ENCODE assay signal across 8 cellular contexts in the genomic region with DNA sequence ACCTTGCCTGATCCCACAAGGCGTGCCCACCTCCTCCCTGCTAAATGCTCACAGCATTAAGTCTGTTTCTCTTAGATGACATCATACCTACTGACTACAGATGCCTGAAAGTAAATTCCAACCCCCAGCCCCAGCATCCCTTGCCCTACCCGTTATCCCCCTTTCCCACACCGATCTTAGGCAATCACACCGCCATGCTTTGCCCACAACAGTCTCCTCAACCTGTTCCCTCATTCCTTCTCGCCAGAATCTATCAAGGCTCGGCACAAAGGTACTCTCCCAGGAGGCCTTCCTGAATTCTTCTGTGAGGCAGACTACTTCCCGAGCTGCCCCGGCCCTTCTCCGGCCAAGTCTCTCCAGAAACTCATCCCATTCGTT. TPM values are rescaled to one million over a fixed set of nuclear protein-coding genes. Genes with fewer than 3 reads are reported as not detected.
A peak's percentile ranks its signal among the peaks of the same experiment; 100 is the strongest.
DNase-seq lines count a peak whose midpoint lies in the region; ATAC-seq, FAIRE-seq and TF ChIP-seq lines count a peak whose summit lies in the region.

No MANE protein-coding gene starts in this region.

- peaks cover 5% of the 10 kb centered on the region for H3K27me3 Mint-ChIP-seq in nephron (ENCODE audit: low read depth)

- peaks cover 23% of the 10 kb centered on the region for H3K36me3 Mint-ChIP-seq in nephron (ENCODE audit: low read depth)

- H4K20me1 ChIP-seq in OCI-LY3 (ENCODE audit: insufficient read depth, low read length) (peaks cover 26% of the 10 kb centered on the region), H1 (replicated peaks in 1 of 2; ENCODE audit: control insufficient read depth in 1 of 2, insufficient read depth in 2 of 2, low read length in 2 of 2) (peaks cover 0 to 7% of the 10 kb centered on the region in 2 experiments)

- peak overlapping the region; percentile 75; the same call in 1 of the 2 replicates for H2BK15ac ChIP-seq in H1 (ENCODE audit: low read length)

- no peak overlapping the region for H2BK12ac ChIP-seq in H1 (ENCODE audit: low read depth, low read length)

- peak overlapping the region; percentile 76 to 96 (median 88) for H3K27ac Mint-ChIP-seq in nephron

- H3K79me2 ChIP-seq in OCI-LY3 (ENCODE audit: low read length) (peaks cover 54% of the 10 kb centered on the region), H1 (ENCODE audit: control insufficient read depth in 1 of 2, insufficient read depth in 2 of 2, low read length in 2 of 2) (peaks cover 5 to 30% of the 10 kb centered on the region in 2 experiments; a peak in 3 of 4 replicates)

- WGBS in H1 (ENCODE audit: extremely low coverage in 1 of 2, insufficient coverage in 1 of 2, insufficient read length in 1 of 2, insufficient replicate concordance in 2 of 2, low coverage in 1 of 2, low lambda C conversion rate in 2 of 2, missing lambda C conversion rate in 1 of 2), 2 experiments: 17% methylated on average over 9 of the region's 10 CpGs; no CpG with 5 or more reads in 1 of the 2 experiments

- H3K4me3 Mint-ChIP-seq in nephron: peak overlapping the region; percentile 91 to 95 (median 91)

- H3K23me2 ChIP-seq in H1 (ENCODE audit: low read depth, low read length): peaks cover 12% of the 10 kb centered on the region

- peak overlapping the region; percentile 86 for H2AFZ ChIP-seq in OCI-LY3 (ENCODE audit: low read depth, low read length)
- peak overlapping the region; percentile 90 for H2AFZ ChIP-seq in H1 (ENCODE audit: low read length)

- no peaks in the 10 kb centered on the region for H3K9me3 Mint-ChIP-seq in nephron

- no peak overlapping the region for H4K5ac ChIP-seq in H1 (ENCODE audit: insufficient read length, low read depth, low read length)

- no peak overlapping the region for H4K8ac ChIP-seq in H1 (ENCODE audit: extremely low read depth, insufficient read depth, low read length)

- peak overlapping the region; percentile 71 for H2BK5ac ChIP-seq in H1 (ENCODE audit: low read depth, low read length)

- no peak overlapping the region for H3K23ac ChIP-seq in H1 (ENCODE audit: insufficient read length)

- H3K4me1 ChIP-seq in OCI-LY3 (ENCODE audit: low read length) (peaks cover 24% of the 10 kb centered on the region), H1 (replicated peaks in 1 of 4; ENCODE audit: control insufficient read depth in 3 of 4, insufficient read depth in 4 of 4, low read length in 3 of 4) (peaks cover 0 to 7% (median 2%) of the 10 kb centered on the region in 4 experiments; a peak in 4 of 7 replicates)

- peak overlapping the region; percentile 27; the same call in 1 of the 2 replicates for H3K27ac ChIP-seq in OCI-LY3 (ENCODE audit: low read length)
- no peak overlapping the region for H3K27ac ChIP-seq in H1 (ENCODE audit: low read depth, low read length)

- TF ChIP-seq RAD21 in H1 (IDR thresholded peaks at IDR 0.05 in 1 of 2, conservative IDR thresholded peaks at IDR 0.05 in 1 of 2; ENCODE audit: low read depth in 2 of 2, low read length in 2 of 2): no peak

- H3K18ac ChIP-seq in H1 (ENCODE audit: extremely low read depth, low read length): 0 out of 2 replicates have a peak overlapping the region, but pooled peaks have one; percentile 51

- H3K36me3 ChIP-seq in OCI-LY3 (replicated peaks; ENCODE audit: low read depth, low read length): peaks cover 38% of the 10 kb centered on the region
- peaks cover 2 to 31% (median 16%) of the 10 kb centered on the region in 4 experiments for H3K36me3 ChIP-seq in H1 (ENCODE audit: control insufficient read depth in 2 of 4, insufficient read depth in 4 of 4, low read length in 3 of 4)

- no peak for TF ChIP-seq EP300 in H1 (IDR thresholded peaks at IDR 0.05; ENCODE audit: borderline replicate concordance in 1 of 2, low read depth in 2 of 2, low read length in 2 of 2)

- H3K4me3 ChIP-seq in OCI-LY3 (ENCODE audit: low read length) (peak overlapping the region; percentile 99), H1 (ENCODE audit: extremely low read depth in 1 of 4, insufficient read depth in 2 of 4, low read depth in 3 of 4, low read length in 4 of 4) (peak overlapping the region; percentile 80 to 92 (median 85))

- CTCF ChIA-PET in H1 (lab: Charles Lee; ENCODE audit: partially characterized antibody): no interaction called here

- H3K79me1 ChIP-seq in H1 (ENCODE audit: low read depth, low read length): peaks cover 7% of the 10 kb centered on the region

- no peak overlapping the region for H3K4ac ChIP-seq in H1 (replicated peaks; ENCODE audit: insufficient read length, low read depth, low read length)

- no peak overlapping the region for H3K56ac ChIP-seq in H1 (replicated peaks; ENCODE audit: insufficient read length, low read depth, low read length)

- POLR2A ChIA-PET in H1 (lab: Charles Lee; ENCODE audit: partially characterized antibody): interaction anchor here (0.7 to 1.6 kb wide), 5 partner anchors 10 to 141 kb away, joined by 3 to 6 read pairs (median 4); partner anchors contain the start of gene RUVBL1

- FAIRE-seq in H1 (lab: Jason Lieb, UNC): no peak

- H3K9ac ChIP-seq in OCI-LY3 (ENCODE audit: low read length) (peak overlapping the region; percentile 92), H1 (replicated peaks in 1 of 4; ENCODE audit: extremely low read depth in 1 of 4, low read depth in 3 of 4, low read length in 3 of 4) (peak overlapping the region in 3 of 4 experiments; percentile 66 to 75 (median 68); a peak in 6 of 7 replicates)

- no peak overlapping the region for H3K14ac ChIP-seq in H1 (ENCODE audit: insufficient read length)

- no peak overlapping the region for H4K91ac ChIP-seq in H1 (replicated peaks; ENCODE audit: insufficient read length, low read length)

- peak; percentile 6 for ATAC-seq in GM18870 (IDR thresholded peaks at IDR 0.05; ENCODE audit: unreplicated experiment)
- no peak for ATAC-seq in HG02588 (IDR thresholded peaks at IDR 0.05; ENCODE audit: unreplicated experiment)
- no peak for ATAC-seq in HG02759 (IDR thresholded peaks at IDR 0.05; ENCODE audit: unreplicated experiment)

- no peak overlapping the region for H2BK120ac ChIP-seq in H1 (replicated peaks; ENCODE audit: low read depth, low read length)

- H3K4me2 ChIP-seq in OCI-LY3 (ENCODE audit: low read length): peak overlapping the region; percentile 94
- H3K4me2 ChIP-seq in H1 (ENCODE audit: insufficient read depth in 1 of 2, low read depth in 2 of 2, low read length in 2 of 2): peak overlapping the region; percentile 93 to 98

- H2AK5ac ChIP-seq in H1 (ENCODE audit: low read depth, low read length): no peak overlapping the region

- no peak for TF ChIP-seq CTCF in OCI-LY3 (IDR thresholded peaks at IDR 0.05; ENCODE audit: low read depth, low read length)
- no peak for TF ChIP-seq CTCF in H1 (IDR thresholded peaks at IDR 0.05; ENCODE audit: control extremely low read depth in 1 of 3, insufficient read depth in 1 of 3, low read depth in 1 of 3, low read length in 3 of 3)
- TF ChIP-seq CTCF in nephron (IDR thresholded peaks at IDR 0.05; ENCODE audit: unreplicated experiment in 3 of 3): no peak

- no peaks in the 10 kb centered on the region for H3K27me3 ChIP-seq in OCI-LY3 (ENCODE audit: low read depth, low read length)
- no peaks in the 10 kb centered on the region for H3K27me3 ChIP-seq in H1 (replicated peaks in 1 of 4; ENCODE audit: control insufficient read depth in 3 of 4, extremely low read depth in 1 of 4, insufficient read depth in 3 of 4, low read length in 3 of 4)

- no peaks in the 10 kb centered on the region for H3K9me3 ChIP-seq in OCI-LY3 (ENCODE audit: insufficient read depth, low read length)
- H3K9me3 ChIP-seq in H1 (ENCODE audit: insufficient read depth in 2 of 2, low read depth in 1 of 2, low read length in 1 of 2): no peaks in the 10 kb centered on the region

- DNase-seq in H1 (ENCODE audit: low read depth in 1 of 2, low spot score in 2 of 2) (no peak), UCSD-AML1 (lab: John Stamatoyannopoulos, UW; ENCODE audit: unreplicated experiment) (no peak)
- DNase-seq in activated CD4-positive, alpha-beta T cell treated with anti-CD3 and anti-CD28 coated beads, Interleukin-2, amount 50 U/mL, for 4 hours: no peak

- peaks cover 39% of the 10 kb centered on the region for H3K4me1 Mint-ChIP-seq in nephron

- TF ChIP-seq POLR2A in H1 (IDR thresholded peaks at IDR 0.05; ENCODE audit: control extremely low read depth in 1 of 2, low read depth in 2 of 2, low read length in 2 of 2): no peak

- no peak overlapping the region for H2BK20ac ChIP-seq in H1 (ENCODE audit: low read length)

TF ChIP-seq in H1, 55 proteins besides CTCF, POLR2A, EP300 and RAD21 (continues in another document):
- no peak for TF ChIP-seq RBBP5 (IDR thresholded peaks at IDR 0.05; ENCODE audit: borderline replicate concordance, low read depth, low read length)
- TF ChIP-seq MAFK (IDR thresholded peaks at IDR 0.05; ENCODE audit: low read depth, low read length): no peak
- no peak for TF ChIP-seq TAF1 (IDR thresholded peaks at IDR 0.05; ENCODE audit: low read depth, low read length)
- no peak for TF ChIP-seq BACH1 (IDR thresholded peaks at IDR 0.05; ENCODE audit: low read length)
- peak; percentile 27; the same call in 1 of the 2 replicates for TF ChIP-seq CEBPB (IDR thresholded peaks at IDR 0.05; ENCODE audit: low read depth, low read length)
- TF ChIP-seq TAF7 (optimal IDR thresholded peaks at IDR 0.05; ENCODE audit: borderline replicate concordance, low read depth, low read length): no peak
- no peak for TF ChIP-seq BCL11A (IDR thresholded peaks at IDR 0.05; ENCODE audit: low read depth in 2 of 2, low read length in 2 of 2)
- TF ChIP-seq, protein P1, sequence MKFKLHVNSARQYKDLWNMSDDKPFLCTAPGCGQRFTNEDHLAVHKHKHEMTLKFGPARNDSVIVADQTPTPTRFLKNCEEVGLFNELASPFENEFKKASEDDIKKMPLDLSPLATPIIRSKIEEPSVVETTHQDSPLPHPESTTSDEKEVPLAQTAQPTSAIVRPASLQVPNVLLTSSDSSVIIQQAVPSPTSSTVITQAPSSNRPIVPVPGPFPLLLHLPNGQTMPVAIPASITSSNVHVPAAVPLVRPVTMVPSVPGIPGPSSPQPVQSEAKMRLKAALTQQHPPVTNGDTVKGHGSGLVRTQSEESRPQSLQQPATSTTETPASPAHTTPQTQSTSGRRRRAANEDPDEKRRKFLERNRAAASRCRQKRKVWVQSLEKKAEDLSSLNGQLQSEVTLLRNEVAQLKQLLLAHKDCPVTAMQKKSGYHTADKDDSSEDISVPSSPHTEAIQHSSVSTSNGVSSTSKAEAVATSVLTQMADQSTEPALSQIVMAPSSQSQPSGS (IDR thresholded peaks at IDR 0.05; ENCODE audit: low read length): peak; percentile 90
- peak; percentile 0 for TF ChIP-seq ASH2L (IDR thresholded peaks at IDR 0.05; ENCODE audit: low read length)

RNA-seq across cellular contexts. Expression of gene SEC61A1, which starts 0.8 kb away (rescaled TPM):
- 157 and 165 TPM in 2 replicates for total RNA-seq in H1 (2021; fragmentation: NEBNext Ultra II Directional; extraction: Animal tissue kit (Norgen Biotek cat#: 25700))
- polyA plus RNA-seq in H1 (2011; rRNA removed): 115 and 133 TPM in 2 replicates
- 107 TPM for polyA plus RNA-seq in H1 (2011; cell fraction: cytosol; rRNA removed)
- 127 TPM for polyA plus RNA-seq in H1 (2011; cell fraction: nucleus; rRNA removed)
- 119 to 133 TPM (median 124 TPM) in 4 replicates for polyA plus RNA-seq in H1 (2012, experiment 1 of 2)
- polyA plus RNA-seq in H1 (2012, experiment 2 of 2): 142 TPM
- polyA plus RNA-seq in H1 (2013, experiment 1 of 2): 197 TPM
- 202 TPM for polyA plus RNA-seq in H1 (2013, experiment 2 of 2)
- 262 and 327 TPM in 2 replicates for polyA minus RNA-seq in H1 (2011; rRNA and poly(A)+ RNA removed)
- 101 TPM for polyA minus RNA-seq in H1 (2011; cell fraction: cytosol; rRNA and poly(A)+ RNA removed)
- polyA minus RNA-seq in H1 (2011; cell fraction: nucleus; rRNA and poly(A)+ RNA removed): 78.2 TPM
